8 cellular contexts compared by ENCODE assay signal in the genomic region with DNA sequence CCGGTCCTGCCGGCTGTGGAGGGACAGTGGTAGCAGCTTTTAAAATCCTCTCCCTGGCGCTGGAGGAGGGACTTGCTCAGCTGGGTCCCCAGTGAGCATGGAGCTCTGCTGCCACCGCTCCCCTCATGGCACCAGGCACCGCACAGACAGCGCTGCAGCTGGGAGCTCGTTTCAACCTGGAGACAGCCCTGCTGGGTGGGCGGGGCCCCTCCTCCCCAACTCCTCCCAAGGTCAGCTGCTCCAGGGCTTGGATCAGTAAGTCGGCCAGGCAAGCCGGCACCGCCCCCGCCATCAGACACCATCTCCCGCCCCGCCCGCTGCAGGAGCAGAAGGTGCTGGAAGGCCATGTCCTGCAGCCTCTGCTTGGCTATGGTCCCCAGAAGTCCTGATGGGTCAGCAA. TPM values are rescaled to one million over a fixed set of nuclear protein-coding genes. Genes with fewer than 3 reads are reported as not detected.
DNase-seq lines count a peak whose midpoint lies in the region; ATAC-seq, FAIRE-seq and TF ChIP-seq lines count a peak whose summit lies in the region.

No MANE protein-coding gene starts in this region.

- BruUV-seq in K562 (replicated peaks; lab: Mats Ljungman, UMichigan): no TSS peak

- no peak overlapping the region for H3K27ac ChIP-seq in K562 (ENCODE audit: extremely low read depth, low read depth, low read length)

- CTCF ChIA-PET in K562 (lab: Yijun Ruan, JAX; ENCODE audit: low intra/inter-chr PET ratio): no interaction called here

- TF ChIP-seq EP300 in K562 (IDR thresholded peaks at IDR 0.05; ENCODE audit: low read length): 0 out of 2 replicates have a peak, but pooled peaks have one; percentile 3

- H3K4me1 ChIP-seq in K562 (replicated peaks in 1 of 2; ENCODE audit: control insufficient read depth in 2 of 2, insufficient read depth in 2 of 2, low read length in 2 of 2): peaks cover 30 to 74% of the 10 kb centered on the region in 2 experiments

- peak overlapping the region; percentile 73 for H3K4me2 ChIP-seq in K562 (ENCODE audit: insufficient read depth, low read length)

- in situ Hi-C loops in K562 (cut with MboI): no loop called here

- peak; percentile 92 for DNase-seq in DMS53 treated with DMSO at 0.1 percent for 48 hours (lab: John Stamatoyannopoulos, UW; ENCODE audit: unreplicated experiment)
- DNase-seq in NCI-H345 (lab: John Stamatoyannopoulos, UW): peak; percentile 77
- peak; percentile 89 to 93 (median 90) for DNase-seq in K562 (ENCODE audit: extremely low read depth in 1 of 4, low spot score in 3 of 4)
- no peak for DNase-seq in skeletal muscle cell (ENCODE audit: low read depth)
- no peak for DNase-seq in H4 (ENCODE audit: low spot score)
- no peak for DNase-seq in SW 1271 (lab: John Stamatoyannopoulos, UW)

- H3K4me3 ChIP-seq in K562: no peak overlapping the region
- H3K4me3 ChIP-seq in iPS-18c (ENCODE audit: insufficient read depth, low read depth, low read length): peak overlapping the region; percentile 31; the same call in 1 of the 2 replicates
- H3K4me3 ChIP-seq in skeletal muscle cell (ENCODE audit: low read depth, low read length): peak overlapping the region; percentile 21

- ATAC-seq in K562 (peak; percentile 96), GM21529 (IDR thresholded peaks at IDR 0.05; ENCODE audit: unreplicated experiment) (no peak)

- intact Hi-C loops in K562 (cut with micrococcal nuclease): loop anchor here (2.0 kb wide), 1 partner anchor 15 kb away; no protein-coding TSS in a partner anchor

- peak overlapping the region; percentile 33; the same call in 1 of the 2 replicates for H2AFZ ChIP-seq in K562 (ENCODE audit: low read depth, low read length)

- peaks cover 4% of the 10 kb centered on the region for H3K9me1 ChIP-seq in K562 (ENCODE audit: control insufficient read depth, insufficient read depth, low read length)

- TF ChIP-seq CTCF in K562 (IDR thresholded peaks at IDR 0.05 in 2 of 3, conservative IDR thresholded peaks at IDR 0.05 in 1 of 3; ENCODE audit: insufficient read depth in 2 of 3, low read depth in 1 of 3, low read length in 3 of 3): no peak

- peaks cover 8% of the 10 kb centered on the region; the same call in 1 of the 3 replicates for H3K36me3 ChIP-seq in K562 (ENCODE audit: control insufficient read depth, insufficient read depth, low read length)

- peak; percentile 92 for FAIRE-seq in K562 (lab: Jason Lieb, UNC)

- H3K79me2 ChIP-seq in K562 (ENCODE audit: control insufficient read depth, insufficient read depth, low read length): peaks cover 67% of the 10 kb centered on the region

- H3K9ac ChIP-seq in K562 (ENCODE audit: insufficient read depth in 1 of 2, low read depth in 2 of 2, low read length in 2 of 2): peak overlapping the region in 1 of 2 experiments; percentile 86; a peak in 3 of 4 replicates

- no peaks in the 10 kb centered on the region for H3K27me3 ChIP-seq in K562 (ENCODE audit: control insufficient read depth in 2 of 2, insufficient read depth in 2 of 2, low read length in 2 of 2)

- no peak for TF ChIP-seq POLR2A in K562 (conservative IDR thresholded peaks at IDR 0.05)

- H4K20me1 ChIP-seq in K562 (replicated peaks; ENCODE audit: control insufficient read depth, insufficient read depth, low read length): no peaks in the 10 kb centered on the region

- TF ChIP-seq RAD21 in K562 (CRISPR knock-in tag; conservative IDR thresholded peaks at IDR 0.05 in 1 of 2, IDR thresholded peaks at IDR 0.05 in 1 of 2): no peak

- H3K9me3 ChIP-seq in K562 (replicated peaks; ENCODE audit: control insufficient read depth, insufficient read depth, low read depth, low read length): no peaks in the 10 kb centered on the region
- H3K9me3 ChIP-seq in iPS-18c (ENCODE audit: control insufficient read depth, insufficient read depth, low read length): no peaks in the 10 kb centered on the region

- 5% methylated on average over 14 of the region's 15 CpGs for WGBS in K562 (ENCODE audit: insufficient coverage, low coverage, missing lambda C conversion rate)

- POLR2A ChIA-PET in K562 (lab: Yijun Ruan, JAX): interaction anchor here (0.6 to 3.2 kb wide), 7 partner anchors 9 to 69 kb away, joined by 3 to 18 read pairs (median 3); no protein-coding TSS in a partner anchor

TF ChIP-seq in K562, 482 proteins besides CTCF, POLR2A, EP300 and RAD21 (continues in another document):
- 0 out of 2 replicates have a peak, but pooled peaks have one; percentile 46 for TF ChIP-seq ZNF592 (IDR thresholded peaks at IDR 0.05)
- TF ChIP-seq MAX (CRISPR knock-in tag; IDR thresholded peaks at IDR 0.05): 0 out of 2 replicates have a peak, but pooled peaks have one; percentile 32
- peak; percentile 63 to 89; a peak in 2 of 4 replicates for TF ChIP-seq SIN3A (IDR thresholded peaks at IDR 0.05; ENCODE audit: borderline replicate concordance in 2 of 2, control insufficient read depth in 1 of 2, low read depth in 2 of 2, low read length in 2 of 2)

RNA-seq across cellular contexts. Expression of gene ZFYVE28, which starts 16.4 kb away (rescaled TPM):
- 99.5 and 128 TPM in 2 replicates for total RNA-seq in K562 (2011; cell fraction: chromatin; rRNA removed; ENCODE audit: low replicate concordance)
- 69.4 and 77.0 TPM in 2 replicates for total RNA-seq in K562 (2011; cell fraction: nucleolus; rRNA removed)
- 69.0 and 126 TPM in 2 replicates for total RNA-seq in K562 (2011; cell fraction: nucleoplasm; rRNA removed)
- total RNA-seq in K562 (2014; rRNA removed): 11.9 and 15.6 TPM in 2 replicates
- 5.0 and 6.1 TPM in 2 replicates for total RNA-seq in K562 (2014; rRNA removed; fragmentation: Illumina TruSeq; extraction: Trizol)
- 10.7 and 11.0 TPM in 2 replicates for total RNA-seq in K562 (2015; rRNA removed; fragmentation: Illumina TruSeq; extraction: Trizol)
- 24.8 and 25.1 TPM in 2 replicates for total RNA-seq in K562 (2021)
- polyA plus RNA-seq in K562 (2011; rRNA removed): 8.2 and 13.7 TPM in 2 replicates
- polyA plus RNA-seq in K562 (2011; cell fraction: cytosol; rRNA removed): 10.1 and 10.3 TPM in 2 replicates
- polyA plus RNA-seq in K562 (2011; cell fraction: nucleus; rRNA removed): 85.0 and 102 TPM in 2 replicates
- 15.0 and 16.5 TPM in 2 replicates for polyA plus RNA-seq in K562 (2012)
- polyA plus RNA-seq in K562 (2014; fragmentation: Illumina TruSeq; extraction: Trizol): 8.9 and 10.3 TPM in 2 replicates
- 1 to 10 TPM; 1.3 to 2.1 TPM for polyA plus RNA-seq in K562 (2014; fragmentation: Nextera tagmentation; extraction: Ambion mirVana)
- 16.2 and 20.0 TPM in 2 replicates for polyA plus RNA-seq in K562 (2014; rRNA removed)
- 10.9 and 12.1 TPM in 2 replicates for polyA minus RNA-seq in K562 (2011; rRNA and poly(A)+ RNA removed)
- polyA minus RNA-seq in K562 (2011; cell fraction: cytosol; rRNA and poly(A)+ RNA removed): 7.9 and 11.7 TPM in 2 replicates
- 20.1 and 25.1 TPM in 2 replicates for polyA minus RNA-seq in K562 (2011; cell fraction: nucleus; rRNA and poly(A)+ RNA removed)
- total RNA-seq in H4 (2014; rRNA removed; shearing (Covaris generic)): 1.9 and 2.7 TPM in 2 replicates

RNA-seq across cellular contexts. Expression of gene CFAP99, which starts 16.7 kb away (rescaled TPM):
- 0.37 TPM in 1 of 2 replicates, not detected in the other for total RNA-seq in K562 (2011; cell fraction: chromatin; rRNA removed; ENCODE audit: low replicate concordance)
- total RNA-seq in K562 (2011; cell fraction: nucleolus; rRNA removed): 0.17 TPM in 1 of 2 replicates, not detected in the other
- 0.66 TPM in 1 of 2 replicates, not detected in the other for total RNA-seq in K562 (2011; cell fraction: nucleoplasm; rRNA removed)
- total RNA-seq in K562 (2014; rRNA removed) (0.12 TPM in 1 of 2 replicates, not detected in the other), K562 (2014; rRNA removed; fragmentation: Illumina TruSeq; extraction: Trizol) (not detected in 2 replicates), K562 (2015; rRNA removed; fragmentation: Illumina TruSeq; extraction: Trizol) (not detected in 2 replicates), K562 (2021) (0.18 and 0.22 TPM in 2 replicates)
- polyA plus RNA-seq in K562 (2011; rRNA removed) (0.07 and 0.12 TPM in 2 replicates), K562 (2014; fragmentation: Illumina TruSeq; extraction: Trizol) (0.09 and 0.17 TPM in 2 replicates), K562 (2014; fragmentation: Nextera tagmentation; extraction: Ambion mirVana) (not detected), K562 (2014; rRNA removed) (not detected in 2 replicates)
- 0.07 and 0.12 TPM in 2 replicates for polyA plus RNA-seq in K562 (2011; cell fraction: cytosol; rRNA removed)
- 0.11 and 0.24 TPM in 2 replicates for polyA plus RNA-seq in K562 (2011; cell fraction: nucleus; rRNA removed)
- 0.23 and 0.32 TPM in 2 replicates for polyA plus RNA-seq in K562 (2012)
- polyA minus RNA-seq in K562 (2011; rRNA and poly(A)+ RNA removed): not detected in 2 replicates
- polyA minus RNA-seq in K562 (2011; cell fraction: cytosol; rRNA and poly(A)+ RNA removed): not detected in 2 replicates
- not detected in 2 replicates for polyA minus RNA-seq in K562 (2011; cell fraction: nucleus; rRNA and poly(A)+ RNA removed)
- total RNA-seq in H4 (2014; rRNA removed; shearing (Covaris generic)): not detected in 2 replicates

Comparison
In these comparisons a context has a peak if more than half of its experiments do, and no peak if none do; other contexts are left out.
1. DNase-seq: peak in DMS53 treated with DMSO at 0.1 percent for 48 hours (single experiment), NCI-H345 (single experiment) and K562 (4 of 4); none in skeletal muscle cell (single experiment), H4 (single experiment) and SW 1271 (0 of 2).